In genomic region chr2:49616800-49617199, GRCh38 we compare ENCODE assay signal across 8 cellular contexts.
A peak's percentile ranks its signal among the peaks of the same experiment; 100 is the strongest.
DNase-seq lines count a peak whose midpoint lies in the region; ATAC-seq, FAIRE-seq and TF ChIP-seq lines count a peak whose summit lies in the region.

No MANE protein-coding gene starts in this region.

- TF ChIP-seq CTCF in foreskin keratinocyte (conservative IDR thresholded peaks at IDR 0.05) = peak; percentile 58

- DNase-seq in DMS114 treated with DMSO at 0.1 percent for 48 hours (lab: John Stamatoyannopoulos, UW; ENCODE audit: unreplicated experiment) (peak; percentile 11), NCI-H82 (lab: John Stamatoyannopoulos, UW) (peak; percentile 88), foreskin keratinocyte (peak in 1 of 2 donors; percentile 18), urothelium cell line (ENCODE audit: low spot score) (peak; percentile 46), NCI-H1048 (lab: John Stamatoyannopoulos, UW) (no peak), cortex of kidney (lab: John Stamatoyannopoulos, UW) (no peak)

- no peaks in the 10 kb centered on the region for H3K4me1 ChIP-seq in foreskin keratinocyte

- no peak overlapping the region for H3K27ac ChIP-seq in foreskin keratinocyte

- no peaks in the 10 kb centered on the region for H3K27me3 ChIP-seq in foreskin keratinocyte

- ATAC-seq in HG02885 (IDR thresholded peaks at IDR 0.05; ENCODE audit: poor library complexity, unreplicated experiment) = peak; percentile 81
- ATAC-seq in foreskin keratinocyte = peak; percentile 43
- no peak for ATAC-seq in HG03045 (IDR thresholded peaks at IDR 0.05; ENCODE audit: unreplicated experiment)

- FAIRE-seq in urothelium cell line (lab: Jason Lieb, UNC) = no peak

Comparison
In these comparisons a context has a peak if more than half of its experiments do, and no peak if none do; other contexts are left out.
1. DNase-seq: peak in DMS114 treated with DMSO at 0.1 percent for 48 hours (single experiment), NCI-H82 (single experiment) and urothelium cell line (single experiment); none in NCI-H1048 (single experiment) and cortex of kidney (single experiment).